In genomic region chr11:116709970-116710369, GRCh38 we compare ENCODE assay signal across 1 cellular context.
A peak's percentile ranks its signal among the peaks of the same experiment; 100 is the strongest.
TF ChIP-seq lines count a peak whose summit lies in the region.

No MANE protein-coding gene starts in this region.

TF ChIP-seq in GM23338, 12 proteins besides CTCF, POLR2A, EP300 and RAD21 (continued from another document):
- TF ChIP-seq ZNF462 (CRISPR knock-in tag; IDR thresholded peaks at IDR 0.05) (no peak), EZH2 (IDR thresholded peaks at IDR 0.05; ENCODE audit: low read depth, unreplicated experiment) (no peak), CREB1 (CRISPR knock-in tag; IDR thresholded peaks at IDR 0.05; ENCODE audit: low read depth) (peak; percentile 33; the same call in 1 of the 2 replicates)
